In the genomic region with DNA sequence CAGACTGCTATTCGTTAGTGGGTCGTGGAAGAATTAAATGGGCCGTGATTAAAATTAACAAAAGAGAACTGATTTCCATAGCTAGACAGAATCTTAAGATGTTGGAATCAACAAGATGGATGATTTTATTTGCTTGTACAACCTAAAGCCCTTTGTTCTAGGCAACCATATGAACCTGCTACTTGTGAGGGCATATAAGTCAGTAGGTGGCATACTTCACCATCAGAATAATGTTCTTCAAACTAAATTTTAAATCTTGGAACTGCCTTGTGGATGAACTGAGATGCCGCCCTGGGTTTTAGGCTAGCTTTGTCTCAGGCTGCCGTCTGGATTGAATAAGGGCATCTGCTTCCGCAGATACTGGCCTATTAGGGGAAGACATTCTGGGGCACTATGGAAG, we compare ENCODE assay signal across 22 cellular contexts. TPM values are rescaled to one million over a fixed set of nuclear protein-coding genes. Genes with fewer than 3 reads are reported as not detected.
DNase-seq lines count a peak whose midpoint lies in the region; ATAC-seq and TF ChIP-seq lines count a peak whose summit lies in the region.
"Had no signal": no experiment of that assay in that cellular context is flagged by ENCODE, and none has a peak within 500 bp of the region (broad histone marks: within the 10 kb centered on the region; RNA-seq: fewer than 3 reads in every experiment).

No MANE protein-coding gene starts in this region.

- H3K4me3 Mint-ChIP-seq in HFFc6: no peak overlapping the region
- no peak overlapping the region for H3K4me3 Mint-ChIP-seq in activated CD8-positive, alpha-beta memory T cell treated with anti-CD3 and anti-CD28 coated beads, Interleukin-2, amount 10 ng/mL, durations not matched to agents 7 days and 5 days
- H3K4me3 Mint-ChIP-seq: natural killer cell had no signal

- peak; percentile 11 for DNase-seq in ACHN
- DNase-seq in HFFc6: no peak
- DNase-seq in RKO (ENCODE audit: low spot score): peak; percentile 28
- peak; percentile 16 for DNase-seq in fibroblast of peridontal ligament (ENCODE audit: extremely low read depth)
- no peak for DNase-seq in AG20443 (ENCODE audit: low spot score)
- no peak for DNase-seq in GM23248
- no peak for DNase-seq in activated CD8-positive, alpha-beta memory T cell treated with anti-CD3 and anti-CD28 coated beads, Interleukin-2, amount 10 ng/mL, durations not matched to agents 7 days and 5 days
- no peak for DNase-seq in A172 (ENCODE audit: low spot score)
- DNase-seq: activated gamma-delta T cell treated with Interleukin-2 at 50 U/mL for 16 hours; amygdala; effector CD4-positive, alpha-beta T cell; GDM1; hypothalamus; natural killer cell; NCI-H146; NCI-H226; stimulated activated CD4-positive, alpha-beta T cell treated with anti-CD3 and anti-CD28 coated beads, Interleukin-4, amount 100 ng/mL, for 4 hours; T1000 had no signal

- H3K9me2 ChIP-seq in GM23248 (ENCODE audit: insufficient read depth): no peaks in the 10 kb centered on the region

- no peak for ATAC-seq in activated CD8-positive, alpha-beta memory T cell treated with anti-CD3 and anti-CD28 coated beads, Interleukin-2, amount 10 ng/mL, durations not matched to agents 7 days and 5 days
- ATAC-seq: natural killer cell had no signal

- no peaks in the 10 kb centered on the region for H3K27me3 Mint-ChIP-seq in HFFc6 (ENCODE audit: insufficient read depth)
- no peaks in the 10 kb centered on the region for H3K27me3 Mint-ChIP-seq in activated CD8-positive, alpha-beta memory T cell treated with anti-CD3 and anti-CD28 coated beads, Interleukin-2, amount 10 ng/mL, durations not matched to agents 7 days and 5 days

- no peaks in the 10 kb centered on the region for H3K9me3 ChIP-seq in GM23248 (ENCODE audit: low read depth)
- H3K9me3 ChIP-seq: HAP-1, SJSA1 had no signal

- peaks cover 23% of the 10 kb centered on the region; the same call in 1 of the 2 replicates for H3K36me3 ChIP-seq in GM23248 (ENCODE audit: low read depth)
- H3K36me3 ChIP-seq: SJSA1 had no signal

- no peak overlapping the region for H3K9ac ChIP-seq in GM23248

- H3K79me2 ChIP-seq in GM23248 (ENCODE audit: insufficient read depth): no peaks in the 10 kb centered on the region

- H3K4me1 Mint-ChIP-seq in HFFc6 (ENCODE audit: low read depth): no peaks in the 10 kb centered on the region
- peaks cover 7% of the 10 kb centered on the region for H3K4me1 Mint-ChIP-seq in activated CD8-positive, alpha-beta memory T cell treated with anti-CD3 and anti-CD28 coated beads, Interleukin-2, amount 10 ng/mL, durations not matched to agents 7 days and 5 days

- H3F3A ChIP-seq in GM23248 (ENCODE audit: insufficient read depth): no peaks in the 10 kb centered on the region

- peak; percentile 10; the same call in 1 of the 2 replicates for TF ChIP-seq CTCF in HFFc6 (IDR thresholded peaks at IDR 0.05)

- CTCF ChIA-PET in activated CD8-positive, alpha-beta memory T cell treated with anti-CD3 and anti-CD28 coated beads, Interleukin-2, amount 10 ng/mL, durations not matched to agents 7 days and 5 days (lab: Charles Lee): interaction anchor here (0.7 kb wide), 1 partner anchor 90 kb away, joined by 3 read pairs; no protein-coding TSS in a partner anchor

- no peaks in the 10 kb centered on the region for H3K9me3 Mint-ChIP-seq in HFFc6
- no peaks in the 10 kb centered on the region for H3K9me3 Mint-ChIP-seq in activated CD8-positive, alpha-beta memory T cell treated with anti-CD3 and anti-CD28 coated beads, Interleukin-2, amount 10 ng/mL, durations not matched to agents 7 days and 5 days (ENCODE audit: low read depth)
- H3K9me3 Mint-ChIP-seq: natural killer cell had no signal

- in situ Hi-C loops in ACHN (cut with HindIII; ENCODE audit: low pct_ligation_motif_present, low pct_unique_long_range_greater_than_20kb, low sequenced_read_pairs) (no loop called here), GM23248 (cut with MboI) (no loop called here)

- no peaks in the 10 kb centered on the region for H3K36me3 Mint-ChIP-seq in HFFc6 (ENCODE audit: low read depth)
- peaks cover 37% of the 10 kb centered on the region for H3K36me3 Mint-ChIP-seq in activated CD8-positive, alpha-beta memory T cell treated with anti-CD3 and anti-CD28 coated beads, Interleukin-2, amount 10 ng/mL, durations not matched to agents 7 days and 5 days

- no peaks in the 10 kb centered on the region for H3K27me3 ChIP-seq in GM23248 (replicated peaks; ENCODE audit: insufficient read depth)
- H3K27me3 ChIP-seq: SJSA1 had no signal

- no peak overlapping the region for H3K27ac ChIP-seq in GM23248
- H3K27ac ChIP-seq: SJSA1, skin epidermis had no signal

- no peak overlapping the region for H3K27ac Mint-ChIP-seq in HFFc6
- H3K27ac Mint-ChIP-seq in activated CD8-positive, alpha-beta memory T cell treated with anti-CD3 and anti-CD28 coated beads, Interleukin-2, amount 10 ng/mL, durations not matched to agents 7 days and 5 days: no peak overlapping the region
- H3K27ac Mint-ChIP-seq: natural killer cell had no signal

- no peak overlapping the region for H2AFZ ChIP-seq in GM23248

- no peak overlapping the region for H3K4me2 ChIP-seq in GM23248 (ENCODE audit: unreplicated experiment)

- no peaks in the 10 kb centered on the region for H4K20me1 ChIP-seq in GM23248 (ENCODE audit: insufficient read depth)

- no peak overlapping the region for H3K4me3 ChIP-seq in GM23248
- H3K4me3 ChIP-seq: HAP-1, SJSA1, skin epidermis had no signal

- 94 to 98% methylated on average over 6 of the region's 6 CpGs for WGBS in GM23248 (ENCODE audit: low coverage in 1 of 2, low lambda C conversion rate in 2 of 2, missing lambda C conversion rate in 2 of 2), 2 experiments

- H3K4me1 ChIP-seq in GM23248 (ENCODE audit: insufficient read depth): no peaks in the 10 kb centered on the region
- H3K4me1 ChIP-seq: HAP-1, SJSA1 had no signal

RNA-seq across cellular contexts. Expression of a gene that starts 40.9 kb away (rescaled TPM):
- total RNA-seq in HFFc6 (2021; fragmentation: NEBNext Ultra II Directional; extraction: Animal tissue kit (Norgen Biotek cat#: 25700)): not detected
- not detected in 2 replicates for total RNA-seq in GM23248 (2014; rRNA removed; shearing (Covaris generic))
- polyA plus RNA-seq in GM23248 (2016; fragmentation: Nextera tagmentation; extraction: Ambion mirVana): not detected in 2 replicates
- not detected for total RNA-seq in activated CD8-positive, alpha-beta memory T cell treated with anti-CD3 and anti-CD28 coated beads, Interleukin-2, amount 10 ng/mL, durations not matched to agents 7 days and 5 days
- total RNA-seq in A172 (2014; rRNA removed; shearing (Covaris generic)): not detected in 2 replicates
- total RNA-seq: natural killer cell, SJSA1 had no signal
- polyA plus RNA-seq: keratinocyte had no signal

RNA-seq across cellular contexts. Expression of a gene that starts 43.9 kb away (rescaled TPM):
- 10 to 100 TPM in 5 of 6 experiments, 1 to 10 TPM in 1; 9.9 to 15.7 (median 11.2) TPM for total RNA-seq in HFFc6 (2021; fragmentation: NEBNext Ultra II Directional; extraction: Animal tissue kit (Norgen Biotek cat#: 25700))
- 10.9 and 11.0 TPM in 2 replicates for total RNA-seq in GM23248 (2014; rRNA removed; shearing (Covaris generic))
- 11.6 and 12.5 TPM in 2 replicates for polyA plus RNA-seq in GM23248 (2016; fragmentation: Nextera tagmentation; extraction: Ambion mirVana)
- 10 to 100 TPM; 21.7 to 28.7 TPM for total RNA-seq in activated CD8-positive, alpha-beta memory T cell treated with anti-CD3 and anti-CD28 coated beads, Interleukin-2, amount 10 ng/mL, durations not matched to agents 7 days and 5 days
- total RNA-seq in A172 (2014; rRNA removed; shearing (Covaris generic)): 37.5 and 37.6 TPM in 2 replicates

Comparison
In these comparisons a context has a peak if more than half of its experiments do, and no peak if none do; other contexts are left out.
1. DNase-seq: peak in ACHN (single experiment), RKO (single experiment) and fibroblast of peridontal ligament (single experiment); none in HFFc6 (single experiment), AG20443 (single experiment), GM23248 (single experiment), activated CD8-positive, alpha-beta memory T cell treated with anti-CD3 and anti-CD28 coated beads, Interleukin-2, amount 10 ng/mL, durations not matched to agents 7 days and 5 days (single experiment) and A172 (single experiment).